23 cellular contexts compared by ENCODE assay signal in genomic region chr19:40785526-40785925, GRCh38. TPM values are rescaled to one million over a fixed set of nuclear protein-coding genes. Genes with fewer than 3 reads are reported as not detected.
DNase-seq lines count a peak whose midpoint lies in the region; ATAC-seq and TF ChIP-seq lines count a peak whose summit lies in the region.
"Had no signal": no experiment of that assay in that cellular context is flagged by ENCODE, and none has a peak within 500 bp of the region (broad histone marks: within the 10 kb centered on the region; RNA-seq: fewer than 3 reads in every experiment).

No MANE protein-coding gene starts in this region.

- no peak for TF ChIP-seq CTCF in GM23338 (conservative IDR thresholded peaks at IDR 0.05; ENCODE audit: low read depth in 2 of 2)

- H3K4me2 ChIP-seq in GM23338 = no peak overlapping the region

- H3K36me3 ChIP-seq in GM23338 (ENCODE audit: insufficient read depth) = no peaks in the 10 kb centered on the region
- H3K36me3 ChIP-seq: SJSA1 had no signal

- no peak overlapping the region for H2AFZ ChIP-seq in GM23338

- H3K4me3 Mint-ChIP-seq in activated CD4-positive, alpha-beta memory T cell treated with anti-CD3 and anti-CD28 coated beads for 36 hours = no peak overlapping the region
- H3K4me3 Mint-ChIP-seq in activated CD4-positive, alpha-beta memory T cell treated with anti-CD3 and anti-CD28 coated beads, Interleukin-2, amount 10 ng/mL, durations not matched to agents 7 days and 5 days = no peak overlapping the region
- H3K4me3 Mint-ChIP-seq in activated naive CD8-positive, alpha-beta T cell treated with anti-CD3 and anti-CD28 coated beads, Interleukin-2, amount 10 ng/mL, durations not matched to agents 7 days and 5 days = no peak overlapping the region
- no peak overlapping the region for H3K4me3 Mint-ChIP-seq in stimulated activated naive B cell treated with anti-CD40 and anti-IgM and Interleukin-4, amounts not matched to agents 10 μg/mL and 1 μg/mL and 100 μg/mL, for 72 hours
- H3K4me3 Mint-ChIP-seq in GM23338 = no peak overlapping the region
- H3K4me3 Mint-ChIP-seq: neural crest cell had no signal

- no peaks in the 10 kb centered on the region for H3K79me2 ChIP-seq in GM23338 (replicated peaks; ENCODE audit: insufficient read depth)

- H3K36me3 Mint-ChIP-seq in activated CD4-positive, alpha-beta memory T cell treated with anti-CD3 and anti-CD28 coated beads for 36 hours = peaks cover 17% of the 10 kb centered on the region
- H3K36me3 Mint-ChIP-seq in activated CD4-positive, alpha-beta memory T cell treated with anti-CD3 and anti-CD28 coated beads, Interleukin-2, amount 10 ng/mL, durations not matched to agents 7 days and 5 days (ENCODE audit: low read depth) = peaks cover 32% of the 10 kb centered on the region
- H3K36me3 Mint-ChIP-seq in activated naive CD8-positive, alpha-beta T cell treated with anti-CD3 and anti-CD28 coated beads, Interleukin-2, amount 10 ng/mL, durations not matched to agents 7 days and 5 days = peaks cover 25% of the 10 kb centered on the region
- H3K36me3 Mint-ChIP-seq in stimulated activated naive B cell treated with anti-CD40 and anti-IgM and Interleukin-4, amounts not matched to agents 10 μg/mL and 1 μg/mL and 100 μg/mL, for 72 hours = peaks cover 53 to 74% of the 10 kb centered on the region in 2 donors
- H3K36me3 Mint-ChIP-seq in GM23338 (ENCODE audit: low read depth) = peaks cover 16% of the 10 kb centered on the region

- H4K20me1 ChIP-seq in GM23338 (replicated peaks; ENCODE audit: insufficient read depth) = no peaks in the 10 kb centered on the region

- no peaks in the 10 kb centered on the region for H3K27me3 ChIP-seq in GM23338 (ENCODE audit: insufficient read depth)
- H3K27me3 ChIP-seq: SJSA1 had no signal

- DNase-seq in activated CD4-positive, alpha-beta memory T cell treated with anti-CD3 and anti-CD28 coated beads for 36 hours = no peak
- no peak for DNase-seq in activated CD4-positive, alpha-beta memory T cell treated with anti-CD3 and anti-CD28 coated beads, Interleukin-2, amount 10 ng/mL, durations not matched to agents 7 days and 5 days
- DNase-seq in activated naive CD8-positive, alpha-beta T cell treated with anti-CD3 and anti-CD28 coated beads, Interleukin-2, amount 10 ng/mL, durations not matched to agents 7 days and 5 days = no peak
- DNase-seq in stimulated activated naive B cell treated with anti-CD40 and anti-IgM and Interleukin-4, amounts not matched to agents 10 μg/mL and 1 μg/mL and 100 μg/mL, for 72 hours = no peak
- DNase-seq in GM23338 (ENCODE audit: low spot score) (no peak), amniotic stem cell (lab: John Stamatoyannopoulos, UW) (no peak)
- DNase-seq: activated CD4-positive, CD25-positive, alpha-beta regulatory T cell; activated naive CD4-positive, alpha-beta T cell; effector memory CD4-positive, alpha-beta T cell; left colon; NCI-H1694; NCI-H774; PC-3; psoas muscle; T1000 had no signal

- H3F3A ChIP-seq in GM23338 (replicated peaks; ENCODE audit: low read depth) = no peaks in the 10 kb centered on the region

- H3K4me1 Mint-ChIP-seq in activated CD4-positive, alpha-beta memory T cell treated with anti-CD3 and anti-CD28 coated beads for 36 hours (ENCODE audit: low read depth) = peaks cover 9% of the 10 kb centered on the region
- peaks cover 3% of the 10 kb centered on the region for H3K4me1 Mint-ChIP-seq in activated CD4-positive, alpha-beta memory T cell treated with anti-CD3 and anti-CD28 coated beads, Interleukin-2, amount 10 ng/mL, durations not matched to agents 7 days and 5 days
- H3K4me1 Mint-ChIP-seq in activated naive CD8-positive, alpha-beta T cell treated with anti-CD3 and anti-CD28 coated beads, Interleukin-2, amount 10 ng/mL, durations not matched to agents 7 days and 5 days = peaks cover 16% of the 10 kb centered on the region
- H3K4me1 Mint-ChIP-seq in stimulated activated naive B cell treated with anti-CD40 and anti-IgM and Interleukin-4, amounts not matched to agents 10 μg/mL and 1 μg/mL and 100 μg/mL, for 72 hours = peaks cover 29 to 55% of the 10 kb centered on the region in 2 donors
- H3K4me1 Mint-ChIP-seq in GM23338 = peaks cover 3% of the 10 kb centered on the region
- H3K4me1 Mint-ChIP-seq: neural crest cell had no signal

- H3K27me3 Mint-ChIP-seq in activated CD4-positive, alpha-beta memory T cell treated with anti-CD3 and anti-CD28 coated beads for 36 hours = no peaks in the 10 kb centered on the region
- no peaks in the 10 kb centered on the region for H3K27me3 Mint-ChIP-seq in activated CD4-positive, alpha-beta memory T cell treated with anti-CD3 and anti-CD28 coated beads, Interleukin-2, amount 10 ng/mL, durations not matched to agents 7 days and 5 days
- no peaks in the 10 kb centered on the region for H3K27me3 Mint-ChIP-seq in activated naive CD8-positive, alpha-beta T cell treated with anti-CD3 and anti-CD28 coated beads, Interleukin-2, amount 10 ng/mL, durations not matched to agents 7 days and 5 days
- H3K27me3 Mint-ChIP-seq in stimulated activated naive B cell treated with anti-CD40 and anti-IgM and Interleukin-4, amounts not matched to agents 10 μg/mL and 1 μg/mL and 100 μg/mL, for 72 hours = no peaks in the 10 kb centered on the region
- H3K27me3 Mint-ChIP-seq in GM23338 (ENCODE audit: insufficient read depth, low read depth, poor library complexity) = peaks cover 8% of the 10 kb centered on the region
- H3K27me3 Mint-ChIP-seq: IgD-negative memory B cell had no signal

- no peaks in the 10 kb centered on the region for H3K9me2 ChIP-seq in GM23338 (ENCODE audit: insufficient read depth)

- peak; percentile 33 for ATAC-seq in activated naive CD8-positive, alpha-beta T cell treated with anti-CD3 and anti-CD28 coated beads, Interleukin-2, amount 10 ng/mL, durations not matched to agents 7 days and 5 days (ENCODE audit: low read depth)
- ATAC-seq in stimulated activated naive B cell treated with anti-CD40 and anti-IgM and Interleukin-4, amounts not matched to agents 10 μg/mL and 1 μg/mL and 100 μg/mL, for 72 hours (replicated peaks) = no peak
- ATAC-seq in GM23338 = no peak
- ATAC-seq: left colon, PC-3, psoas muscle had no signal

- no peak overlapping the region for H3K4me3 ChIP-seq in GM23338
- H3K4me3 ChIP-seq: psoas muscle, SJSA1, skin epidermis had no signal

- intact Hi-C loops in activated CD4-positive, alpha-beta memory T cell treated with anti-CD3 and anti-CD28 coated beads for 36 hours (cut with micrococcal nuclease) = no loop called here

- POLR2A ChIA-PET in activated CD4-positive, alpha-beta memory T cell treated with anti-CD3 and anti-CD28 coated beads for 36 hours (lab: Charles Lee) = interaction anchor here (0.6 kb wide), 1 partner anchor 566 kb away, joined by 4 read pairs; no protein-coding TSS in a partner anchor
- POLR2A ChIA-PET in activated CD4-positive, alpha-beta memory T cell treated with anti-CD3 and anti-CD28 coated beads, Interleukin-2, amount 10 ng/mL, durations not matched to agents 7 days and 5 days (lab: Charles Lee) = no interaction called here
- POLR2A ChIA-PET in activated naive CD8-positive, alpha-beta T cell treated with anti-CD3 and anti-CD28 coated beads, Interleukin-2, amount 10 ng/mL, durations not matched to agents 7 days and 5 days (lab: Charles Lee) = interaction anchor here (1.7 kb wide), 1 partner anchor 34 kb away, joined by 4 read pairs; no protein-coding TSS in a partner anchor

- H3K27ac ChIP-seq in GM23338 (ENCODE audit: low read depth) = no peak overlapping the region
- H3K27ac ChIP-seq: HL-60, psoas muscle, SJSA1 had no signal

- CTCF ChIA-PET in activated CD4-positive, alpha-beta memory T cell treated with anti-CD3 and anti-CD28 coated beads for 36 hours (lab: Charles Lee) = no interaction called here
- CTCF ChIA-PET in activated CD4-positive, alpha-beta memory T cell treated with anti-CD3 and anti-CD28 coated beads, Interleukin-2, amount 10 ng/mL, durations not matched to agents 7 days and 5 days (lab: Charles Lee) = no interaction called here

- H3K4me1 ChIP-seq in GM23338 (ENCODE audit: insufficient read depth) = no peaks in the 10 kb centered on the region
- H3K4me1 ChIP-seq: psoas muscle, SJSA1 had no signal

- H3K9me3 Mint-ChIP-seq in activated CD4-positive, alpha-beta memory T cell treated with anti-CD3 and anti-CD28 coated beads for 36 hours = no peaks in the 10 kb centered on the region
- no peaks in the 10 kb centered on the region for H3K9me3 Mint-ChIP-seq in activated CD4-positive, alpha-beta memory T cell treated with anti-CD3 and anti-CD28 coated beads, Interleukin-2, amount 10 ng/mL, durations not matched to agents 7 days and 5 days
- no peaks in the 10 kb centered on the region for H3K9me3 Mint-ChIP-seq in activated naive CD8-positive, alpha-beta T cell treated with anti-CD3 and anti-CD28 coated beads, Interleukin-2, amount 10 ng/mL, durations not matched to agents 7 days and 5 days
- no peaks in the 10 kb centered on the region for H3K9me3 Mint-ChIP-seq in stimulated activated naive B cell treated with anti-CD40 and anti-IgM and Interleukin-4, amounts not matched to agents 10 μg/mL and 1 μg/mL and 100 μg/mL, for 72 hours
- no peaks in the 10 kb centered on the region; the same call in 2 of the 3 replicates for H3K9me3 Mint-ChIP-seq in GM23338
- H3K9me3 Mint-ChIP-seq: IgD-negative memory B cell, neural crest cell had no signal

- H3K27ac Mint-ChIP-seq in activated CD4-positive, alpha-beta memory T cell treated with anti-CD3 and anti-CD28 coated beads for 36 hours = peak overlapping the region; percentile 72
- no peak overlapping the region for H3K27ac Mint-ChIP-seq in activated CD4-positive, alpha-beta memory T cell treated with anti-CD3 and anti-CD28 coated beads, Interleukin-2, amount 10 ng/mL, durations not matched to agents 7 days and 5 days
- H3K27ac Mint-ChIP-seq in activated naive CD8-positive, alpha-beta T cell treated with anti-CD3 and anti-CD28 coated beads, Interleukin-2, amount 10 ng/mL, durations not matched to agents 7 days and 5 days = peak overlapping the region; percentile 70
- peak overlapping the region; percentile 67 for H3K27ac Mint-ChIP-seq in stimulated activated naive B cell treated with anti-CD40 and anti-IgM and Interleukin-4, amounts not matched to agents 10 μg/mL and 1 μg/mL and 100 μg/mL, for 72 hours
- H3K27ac Mint-ChIP-seq in GM23338 = no peak overlapping the region

RNA-seq across cellular contexts. Expression of gene RAB4B, which starts 7.5 kb away (rescaled TPM):
- 10 to 100 TPM; 38.0 to 41.7 TPM for total RNA-seq in activated CD4-positive, alpha-beta memory T cell treated with anti-CD3 and anti-CD28 coated beads for 36 hours
- 10 to 100 TPM; 65.7 to 68.3 TPM for total RNA-seq in activated CD4-positive, alpha-beta memory T cell treated with anti-CD3 and anti-CD28 coated beads, Interleukin-2, amount 10 ng/mL, durations not matched to agents 7 days and 5 days
- total RNA-seq in activated naive CD8-positive, alpha-beta T cell treated with anti-CD3 and anti-CD28 coated beads, Interleukin-2, amount 10 ng/mL, durations not matched to agents 7 days and 5 days = 10 to 100 TPM; 53.1 to 57.7 TPM
- 27.4 and 32.6 TPM in 2 replicates for total RNA-seq in GM23338 (2014; rRNA removed; shearing (Covaris generic))
- 23.0 and 29.0 TPM in 2 replicates for polyA plus RNA-seq in GM23338 (2016; fragmentation: Nextera tagmentation; extraction: Ambion mirVana)

RNA-seq across cellular contexts. Expression of gene MIA, which starts 10.2 kb away (rescaled TPM):
- total RNA-seq in activated CD4-positive, alpha-beta memory T cell treated with anti-CD3 and anti-CD28 coated beads for 36 hours = under 1 TPM in 1 of 2 experiments, not detected in 1; 1.00 TPM
- not detected for total RNA-seq in activated CD4-positive, alpha-beta memory T cell treated with anti-CD3 and anti-CD28 coated beads, Interleukin-2, amount 10 ng/mL, durations not matched to agents 7 days and 5 days
- total RNA-seq in activated naive CD8-positive, alpha-beta T cell treated with anti-CD3 and anti-CD28 coated beads, Interleukin-2, amount 10 ng/mL, durations not matched to agents 7 days and 5 days = 1 to 10 TPM; 3.0 TPM
- total RNA-seq in GM23338 (2014; rRNA removed; shearing (Covaris generic)) = not detected in 2 replicates
- polyA plus RNA-seq in GM23338 (2016; fragmentation: Nextera tagmentation; extraction: Ambion mirVana) = not detected in 2 replicates
- total RNA-seq: glomerular endothelial cell, PC-3, SJSA1, subcutaneous adipose tissue had no signal
- polyA plus RNA-seq: BJ, IgD-negative memory B cell had no signal

RNA-seq across cellular contexts. Expression of gene EGLN2, which starts 13.5 kb away (rescaled TPM):
- 10 to 100 TPM; 89.1 to 90.3 TPM for total RNA-seq in activated CD4-positive, alpha-beta memory T cell treated with anti-CD3 and anti-CD28 coated beads for 36 hours
- 100 to 1,000 TPM; 127 to 128 TPM for total RNA-seq in activated CD4-positive, alpha-beta memory T cell treated with anti-CD3 and anti-CD28 coated beads, Interleukin-2, amount 10 ng/mL, durations not matched to agents 7 days and 5 days
- 100 to 1,000 TPM; 158 to 159 TPM for total RNA-seq in activated naive CD8-positive, alpha-beta T cell treated with anti-CD3 and anti-CD28 coated beads, Interleukin-2, amount 10 ng/mL, durations not matched to agents 7 days and 5 days
- 98.3 and 118 TPM in 2 replicates for total RNA-seq in GM23338 (2014; rRNA removed; shearing (Covaris generic))
- polyA plus RNA-seq in GM23338 (2016; fragmentation: Nextera tagmentation; extraction: Ambion mirVana) = 55.8 and 59.9 TPM in 2 replicates

RNA-seq across cellular contexts. Expression of gene SNRPA, which starts 34.5 kb away (rescaled TPM):
- 100 to 1,000 TPM; 241 to 253 TPM for total RNA-seq in activated CD4-positive, alpha-beta memory T cell treated with anti-CD3 and anti-CD28 coated beads for 36 hours
- total RNA-seq in activated CD4-positive, alpha-beta memory T cell treated with anti-CD3 and anti-CD28 coated beads, Interleukin-2, amount 10 ng/mL, durations not matched to agents 7 days and 5 days = 100 to 1,000 TPM; 145 to 151 TPM
- 100 to 1,000 TPM; 145 to 157 TPM for total RNA-seq in activated naive CD8-positive, alpha-beta T cell treated with anti-CD3 and anti-CD28 coated beads, Interleukin-2, amount 10 ng/mL, durations not matched to agents 7 days and 5 days
- total RNA-seq in GM23338 (2014; rRNA removed; shearing (Covaris generic)) = 239 and 295 TPM in 2 replicates
- 321 and 326 TPM in 2 replicates for polyA plus RNA-seq in GM23338 (2016; fragmentation: Nextera tagmentation; extraction: Ambion mirVana)

RNA-seq across cellular contexts. Expression of gene ACTMAP, which starts 35.2 kb away (rescaled TPM):
- total RNA-seq in activated CD4-positive, alpha-beta memory T cell treated with anti-CD3 and anti-CD28 coated beads for 36 hours = 10 to 100 TPM; 14.1 to 15.8 TPM
- total RNA-seq in activated CD4-positive, alpha-beta memory T cell treated with anti-CD3 and anti-CD28 coated beads, Interleukin-2, amount 10 ng/mL, durations not matched to agents 7 days and 5 days = 10 to 100 TPM; 18.1 to 18.8 TPM
- 10 to 100 TPM; 13.5 to 15.6 TPM for total RNA-seq in activated naive CD8-positive, alpha-beta T cell treated with anti-CD3 and anti-CD28 coated beads, Interleukin-2, amount 10 ng/mL, durations not matched to agents 7 days and 5 days
- total RNA-seq in GM23338 (2014; rRNA removed; shearing (Covaris generic)) = 10.3 and 14.9 TPM in 2 replicates
- polyA plus RNA-seq in GM23338 (2016; fragmentation: Nextera tagmentation; extraction: Ambion mirVana) = 16.7 and 17.9 TPM in 2 replicates

Comparison
In these comparisons a context has a peak if more than half of its experiments do, and no peak if none do; other contexts are left out.
1. H3K27ac Mint-ChIP-seq: peak in activated CD4-positive, alpha-beta memory T cell treated with anti-CD3 and anti-CD28 coated beads for 36 hours (single experiment), activated naive CD8-positive, alpha-beta T cell treated with anti-CD3 and anti-CD28 coated beads, Interleukin-2, amount 10 ng/mL, durations not matched to agents 7 days and 5 days (single experiment) and stimulated activated naive B cell treated with anti-CD40 and anti-IgM and Interleukin-4, amounts not matched to agents 10 μg/mL and 1 μg/mL and 100 μg/mL, for 72 hours (single experiment); none in activated CD4-positive, alpha-beta memory T cell treated with anti-CD3 and anti-CD28 coated beads, Interleukin-2, amount 10 ng/mL, durations not matched to agents 7 days and 5 days (single experiment) and GM23338 (single experiment).